11 cellular contexts compared by ENCODE assay signal in the genomic region with DNA sequence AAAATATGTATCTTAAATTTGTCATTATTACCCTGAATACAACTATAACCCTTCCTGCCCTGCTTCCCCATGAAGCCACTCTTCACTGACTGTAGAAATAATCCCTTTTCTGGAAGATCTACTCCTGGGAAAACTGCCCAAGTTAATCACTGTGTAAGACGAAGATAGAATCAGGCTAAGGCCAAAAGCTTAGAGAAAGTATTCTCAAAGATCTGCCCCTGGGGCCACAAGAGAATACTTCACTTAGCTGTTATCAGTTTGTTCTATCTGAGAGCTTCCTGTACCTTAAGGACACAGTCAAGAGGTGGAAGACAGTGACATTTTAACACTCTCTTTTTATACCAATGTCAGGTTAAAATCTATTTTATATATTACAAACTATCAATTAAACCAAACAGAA. TPM values are rescaled to one million over a fixed set of nuclear protein-coding genes. Genes with fewer than 3 reads are reported as not detected.
A peak's percentile ranks its signal among the peaks of the same experiment; 100 is the strongest.
DNase-seq lines count a peak whose midpoint lies in the region; ATAC-seq, FAIRE-seq and TF ChIP-seq lines count a peak whose summit lies in the region.
"Had no signal": no experiment of that assay in that cellular context is flagged by ENCODE, and none has a peak within 500 bp of the region (broad histone marks: within the 10 kb centered on the region; RNA-seq: fewer than 3 reads in every experiment).

No MANE protein-coding gene starts in this region.

- no peak overlapping the region for H2BK5ac ChIP-seq in trophoblast cell (ENCODE audit: low read depth, low read length, poor library complexity)

- no peak overlapping the region for H3K23ac ChIP-seq in trophoblast cell (ENCODE audit: low read length)

- H3K18ac ChIP-seq in trophoblast cell (ENCODE audit: low read length) = no peak overlapping the region

- H3K36me3 ChIP-seq in trophoblast cell (ENCODE audit: control insufficient read depth in 1 of 2, insufficient read depth in 2 of 2, low read length in 2 of 2) (no peaks in the 10 kb centered on the region), kidney (ENCODE audit: control insufficient read depth in 1 of 2, insufficient read depth in 2 of 2, low read length in 2 of 2) (no peaks in the 10 kb centered on the region)

- TF ChIP-seq CTCF in VCaP (conservative IDR thresholded peaks at IDR 0.05) = no peak
- no peak for TF ChIP-seq CTCF in fibroblast of mammary gland (conservative IDR thresholded peaks at IDR 0.05; ENCODE audit: control insufficient read depth, insufficient read depth, low read depth, low read length)
- no peak for TF ChIP-seq CTCF in kidney (IDR thresholded peaks at IDR 0.05; ENCODE audit: borderline replicate concordance, extremely low read depth, insufficient read depth)

- H3K27ac ChIP-seq in VCaP (peak overlapping the region; percentile 37), trophoblast cell (ENCODE audit: low read depth, low read length) (no peak overlapping the region), kidney (ENCODE audit: low read depth in 2 of 2, low read length in 2 of 2) (no peak overlapping the region)

- H3K4me3 ChIP-seq in fibroblast of mammary gland (ENCODE audit: control insufficient read depth, low read depth, low read length) = no peak overlapping the region
- H3K4me3 ChIP-seq in trophoblast cell (ENCODE audit: low read depth, low read length) = no peak overlapping the region
- H3K4me3 ChIP-seq in kidney (ENCODE audit: low read length in 2 of 2) = no peak overlapping the region

- no peak overlapping the region for H2AFZ ChIP-seq in trophoblast cell (ENCODE audit: insufficient read depth, low read length, poor library complexity)

- no peak overlapping the region for H2AK5ac ChIP-seq in trophoblast cell (ENCODE audit: low read length)

- H3K9ac ChIP-seq in trophoblast cell (ENCODE audit: low read length) = no peak overlapping the region
- H3K9ac ChIP-seq in kidney (ENCODE audit: low read length in 2 of 2) = no peak overlapping the region

- no CpG with 5 or more reads among the region's 1 CpG for WGBS in trophoblast cell (ENCODE audit: extremely low coverage, insufficient coverage, insufficient read length)

- H3K14ac ChIP-seq in trophoblast cell (ENCODE audit: low read length) = no peak overlapping the region

- FAIRE-seq in H54 (lab: Jason Lieb, UNC) = peak; percentile 71
- FAIRE-seq in kidney (lab: Jason Lieb, UNC) = no peak

- H3K4ac ChIP-seq in trophoblast cell (ENCODE audit: low read depth, low read length) = no peak overlapping the region

- no peaks in the 10 kb centered on the region for H3K4me1 ChIP-seq in trophoblast cell (ENCODE audit: control insufficient read depth in 1 of 2, insufficient read depth in 2 of 2, low read length in 2 of 2)
- no peaks in the 10 kb centered on the region for H3K4me1 ChIP-seq in kidney (ENCODE audit: control insufficient read depth in 1 of 2, insufficient read depth in 1 of 2, low read depth in 1 of 2, low read length in 2 of 2)

- intact Hi-C loops in kidney (cut with DNase I) = no loop called here

- no peak overlapping the region for H3K4me2 ChIP-seq in trophoblast cell (ENCODE audit: low read length)

- no peak overlapping the region for H4K12ac ChIP-seq in trophoblast cell (ENCODE audit: low read depth, low read length)

- no peaks in the 10 kb centered on the region for H3K79me1 ChIP-seq in trophoblast cell (ENCODE audit: low read length)

- ATAC-seq in GM21619 (IDR thresholded peaks at IDR 0.05; ENCODE audit: unreplicated experiment) (no peak), GM19467 (IDR thresholded peaks at IDR 0.05; ENCODE audit: unreplicated experiment) (no peak)

- H3K9me3 ChIP-seq in trophoblast cell (ENCODE audit: insufficient read depth, low read depth, low read length) (no peaks in the 10 kb centered on the region), kidney (ENCODE audit: control insufficient read depth in 1 of 2, low read length in 2 of 2) (no peaks in the 10 kb centered on the region)

- no peak overlapping the region for H4K8ac ChIP-seq in trophoblast cell (ENCODE audit: low read depth, low read length)

- no peaks in the 10 kb centered on the region for H3K27me3 ChIP-seq in trophoblast cell (ENCODE audit: insufficient read depth, low read length)

- no peak overlapping the region for H4K91ac ChIP-seq in trophoblast cell (ENCODE audit: low read depth, low read length)

- H3K79me2 ChIP-seq in trophoblast cell (ENCODE audit: control insufficient read depth, insufficient read depth, low read length, poor library complexity) = no peaks in the 10 kb centered on the region

- TF ChIP-seq POLR2A in H54 (IDR thresholded peaks at IDR 0.05; ENCODE audit: low read depth, low read length) = no peak

- DNase-seq in H54 (ENCODE audit: insufficient read length, low spot score) (no peak), fibroblast of mammary gland (ENCODE audit: low read depth) (peak; percentile 35), trophoblast cell (peak; percentile 88 to 95), midbrain (lab: John Stamatoyannopoulos, UW) (no peak), kidney (no peak)
- DNase-seq: activated CD4-positive, alpha-beta T cell treated with anti-CD3 and anti-CD28 coated beads, Interleukin-2, amount 50 U/mL, for 48 hours; GF-D8; nucleus accumbens had no signal

- no peak overlapping the region for H2BK12ac ChIP-seq in trophoblast cell (ENCODE audit: low read length)

- no peak overlapping the region for H2BK120ac ChIP-seq in trophoblast cell (ENCODE audit: insufficient read depth, low read length, poor library complexity)

RNA-seq across cellular contexts. Expression of gene RNF145, which starts 33.8 kb away (rescaled TPM):
- 37.7 and 40.3 TPM in 2 replicates for polyA plus RNA-seq in trophoblast cell (2013)
- 66.5 TPM for total RNA-seq in kidney
- 29.6 TPM for polyA plus RNA-seq in kidney (ENCODE audit: insufficient read depth, low read depth, low replicate concordance)

Comparison
In these comparisons a context has a peak if more than half of its experiments do, and no peak if none do; other contexts are left out.
1. DNase-seq: peak in fibroblast of mammary gland (single experiment) and trophoblast cell (2 of 2); none in H54 (single experiment), midbrain (single experiment) and kidney (single experiment).